1 cellular context compared by ENCODE assay signal in genomic region chr1:204177133-204177532, GRCh38.
TF ChIP-seq lines count a peak whose summit lies in the region.

No MANE protein-coding gene starts in this region.

TF ChIP-seq in HCT116, 20 proteins besides CTCF, POLR2A, EP300 and RAD21:
- no peak for TF ChIP-seq EZH2 (IDR thresholded peaks at IDR 0.05)
- no peak for TF ChIP-seq YY1 (IDR thresholded peaks at IDR 0.05; ENCODE audit: extremely low read depth, insufficient replicate concordance, low read depth, low read length)
- TF ChIP-seq ZBTB33 (IDR thresholded peaks at IDR 0.05; ENCODE audit: extremely low read depth, insufficient replicate concordance, low read length): no peak
- TF ChIP-seq EZH2phosphoT487 (IDR thresholded peaks at IDR 0.05; ENCODE audit: borderline replicate concordance): no peak
- no peak for TF ChIP-seq SRF (IDR thresholded peaks at IDR 0.05; ENCODE audit: low read depth)
- TF ChIP-seq CEBPB (IDR thresholded peaks at IDR 0.05; ENCODE audit: low read depth): no peak
- no peak for TF ChIP-seq TCF7L2 (IDR thresholded peaks at IDR 0.05; ENCODE audit: borderline replicate concordance, extremely low read depth, insufficient read depth, insufficient read length)
- no peak for TF ChIP-seq ZNF274 (IDR thresholded peaks at IDR 0.05; ENCODE audit: low read depth, low read length)
- TF ChIP-seq CBX3 (IDR thresholded peaks at IDR 0.05; ENCODE audit: low read depth): no peak
TF ChIP-seq in HCT116: peak in this region for 0.
